ENCODE assay signal across 8 cellular contexts in genomic region chr7:32164341-32164996, GRCh38.
DNase-seq lines count a peak whose midpoint lies in the region; ATAC-seq, FAIRE-seq and TF ChIP-seq lines count a peak whose summit lies in the region.

No MANE protein-coding gene starts in this region.

- H2BK5ac ChIP-seq in mesendoderm (ENCODE audit: low read length): no peak overlapping the region

- no peak overlapping the region for H3K4me2 ChIP-seq in mesendoderm (ENCODE audit: low read length)

- H3K27me3 ChIP-seq in mesendoderm (ENCODE audit: insufficient read depth, low read length, poor library complexity) (no peaks in the 10 kb centered on the region), prostate gland (replicated peaks; ENCODE audit: insufficient read depth) (no peaks in the 10 kb centered on the region)

- H3K79me1 ChIP-seq in mesendoderm (ENCODE audit: low read length): no peaks in the 10 kb centered on the region

- TF ChIP-seq POLR2A in prostate gland (IDR thresholded peaks at IDR 0.05): no peak

- H4K5ac ChIP-seq in mesendoderm (ENCODE audit: low read length): no peak overlapping the region

- H2AK5ac ChIP-seq in mesendoderm (ENCODE audit: low read length): no peak overlapping the region

- no peak overlapping the region for H3K18ac ChIP-seq in mesendoderm (ENCODE audit: low read length)

- H3K9me3 Mint-ChIP-seq in chondrocyte (ENCODE audit: low read depth): peaks cover 10% of the 10 kb centered on the region

- peak; percentile 90 for DNase-seq in DMS53 treated with DMSO at 0.1 percent for 48 hours (lab: John Stamatoyannopoulos, UW; ENCODE audit: unreplicated experiment)
- peak; percentile 31 for DNase-seq in NCI-H2196 (lab: John Stamatoyannopoulos, UW; ENCODE audit: unreplicated experiment)
- no peak for DNase-seq in chondrocyte (ENCODE audit: low spot score)
- peak; percentile 90 for DNase-seq in mesendoderm
- DNase-seq in prostate gland (ENCODE audit: low spot score): no peak
- DNase-seq in GM19239 (ENCODE audit: insufficient read length, low spot score): no peak

- TF ChIP-seq CTCF in chondrocyte (IDR thresholded peaks at IDR 0.05) (peak; percentile 79), prostate gland (IDR thresholded peaks at IDR 0.05) (peak in 2 of 4 experiments; percentile 8 to 30)

- peak overlapping the region; percentile 97 for H3K27ac Mint-ChIP-seq in chondrocyte (ENCODE audit: unreplicated experiment)

- no peak overlapping the region for H2BK15ac ChIP-seq in mesendoderm (replicated peaks; ENCODE audit: low read depth)

- H3K36me3 Mint-ChIP-seq in chondrocyte (ENCODE audit: low read depth): no peaks in the 10 kb centered on the region

- intact Hi-C loops in prostate gland (cut with DNase I): no loop called here

- H3K56ac ChIP-seq in mesendoderm (ENCODE audit: low read length): no peak overlapping the region

- no peak overlapping the region for H3K23ac ChIP-seq in mesendoderm (ENCODE audit: low read length)

- H3K4me1 ChIP-seq in mesendoderm (ENCODE audit: control insufficient read depth, low read depth, low read length) (no peaks in the 10 kb centered on the region), prostate gland (replicated peaks) (no peaks in the 10 kb centered on the region)

- H3K36me3 ChIP-seq in mesendoderm (ENCODE audit: control insufficient read depth, insufficient read depth, low read length) (no peaks in the 10 kb centered on the region), prostate gland (no peaks in the 10 kb centered on the region)

- H3K79me2 ChIP-seq in mesendoderm (ENCODE audit: control insufficient read depth, insufficient read depth, low read length): no peaks in the 10 kb centered on the region

- no CpG with 5 or more reads among the region's 1 CpG for WGBS in mesendoderm (ENCODE audit: extremely low coverage, insufficient coverage, low lambda C conversion rate)
- 75% methylated on average over 1 of the region's 1 CpG for WGBS in prostate gland

- ATAC-seq in HG02973 (IDR thresholded peaks at IDR 0.05; ENCODE audit: unreplicated experiment): no peak
- ATAC-seq in GM18907 (IDR thresholded peaks at IDR 0.05; ENCODE audit: unreplicated experiment): no peak

- no peaks in the 10 kb centered on the region for H3K9me3 ChIP-seq in prostate gland

- no peak overlapping the region for H3K4ac ChIP-seq in mesendoderm (ENCODE audit: low read depth, low read length)

- H3K4me3 Mint-ChIP-seq in chondrocyte (ENCODE audit: unreplicated experiment): no peak overlapping the region

- no peak for FAIRE-seq in GM19239 (lab: Jason Lieb, UNC)

- no peak overlapping the region for H2BK120ac ChIP-seq in mesendoderm (ENCODE audit: low read depth, low read length)

- H3K4me3 ChIP-seq in mesendoderm (ENCODE audit: low read length) (no peak overlapping the region), prostate gland (no peak overlapping the region)

- no peak overlapping the region for H3K27ac ChIP-seq in mesendoderm (ENCODE audit: low read depth, low read length)
- no peak overlapping the region for H3K27ac ChIP-seq in prostate gland

- H3K4me1 Mint-ChIP-seq in chondrocyte (ENCODE audit: low read depth): peaks cover 46% of the 10 kb centered on the region

- H3K9ac ChIP-seq in mesendoderm (ENCODE audit: low read length): no peak overlapping the region

- H4K8ac ChIP-seq in mesendoderm (ENCODE audit: low read depth, low read length): no peak overlapping the region

- H3K27me3 Mint-ChIP-seq in chondrocyte (ENCODE audit: low read depth): no peaks in the 10 kb centered on the region

Comparison
In these comparisons a context has a peak if more than half of its experiments do, and no peak if none do; other contexts are left out.
1. DNase-seq: peak in DMS53 treated with DMSO at 0.1 percent for 48 hours (single experiment), NCI-H2196 (single experiment) and mesendoderm (single experiment); none in chondrocyte (single experiment), prostate gland (single experiment) and GM19239 (single experiment).